Comparison of ENCODE assay signal across 8 cellular contexts in genomic region chr12:53492188-53492587, GRCh38. TPM values are rescaled to one million over a fixed set of nuclear protein-coding genes. Genes with fewer than 3 reads are reported as not detected.
DNase-seq lines count a peak whose midpoint lies in the region; ATAC-seq and TF ChIP-seq lines count a peak whose summit lies in the region.

No MANE protein-coding gene starts in this region.

- H3K4me3 ChIP-seq in esophagus muscularis mucosa (peak overlapping the region; percentile 67 to 75 (median 70)), prostate gland (peak overlapping the region in 1 of 2 donors; percentile 58)

- H3K9me3 ChIP-seq in esophagus muscularis mucosa = no peaks in the 10 kb centered on the region
- no peaks in the 10 kb centered on the region for H3K9me3 ChIP-seq in prostate gland

- no peak for TF ChIP-seq EP300 in esophagus muscularis mucosa (IDR thresholded peaks at IDR 0.05)

- peak overlapping the region; percentile 85 for H3K27ac ChIP-seq in RWPE1
- H3K27ac ChIP-seq in esophagus muscularis mucosa (replicated peaks in 1 of 4) = peak overlapping the region; percentile 86 to 88 (median 86)
- H3K27ac ChIP-seq in prostate gland = peak overlapping the region; percentile 84 to 89

- POLR2A ChIA-PET in RWPE1 (lab: Yijun Ruan, JAX; ENCODE audit: low non-redundant PET) = no interaction called here

- 64% methylated on average over 20 of the region's 20 CpGs for WGBS in esophagus muscularis mucosa
- WGBS in prostate gland = 37% methylated on average over 20 of the region's 20 CpGs

- ATAC-seq in GM19023 (IDR thresholded peaks at IDR 0.05; ENCODE audit: unreplicated experiment) (no peak), GM18511 (IDR thresholded peaks at IDR 0.05; ENCODE audit: unreplicated experiment) (no peak), GM18868 (IDR thresholded peaks at IDR 0.05; ENCODE audit: unreplicated experiment) (no peak)

- intact Hi-C loops in esophagus muscularis mucosa (cut with DNase I) (no loop called here), prostate gland (cut with DNase I) (no loop called here)

- DNase-seq in DMS53 treated with DMSO at 0.1 percent for 48 hours (lab: John Stamatoyannopoulos, UW; ENCODE audit: unreplicated experiment) (peak; percentile 37), RWPE1 (ENCODE audit: low spot score) (no peak), esophagus muscularis mucosa (ENCODE audit: extremely low spot score) (no peak), prostate gland (ENCODE audit: low spot score) (no peak), cortex of kidney (lab: John Stamatoyannopoulos, UW) (no peak)

- no peaks in the 10 kb centered on the region for H3K27me3 ChIP-seq in esophagus muscularis mucosa
- H3K27me3 ChIP-seq in prostate gland (replicated peaks; ENCODE audit: insufficient read depth) = no peaks in the 10 kb centered on the region

- CTCF ChIA-PET in RWPE1 (lab: Yijun Ruan, JAX) = no interaction called here

- H3K4me1 ChIP-seq in esophagus muscularis mucosa = peaks cover 23 to 47% (median 42%) of the 10 kb centered on the region in 4 donors
- peaks cover 4% of the 10 kb centered on the region for H3K4me1 ChIP-seq in prostate gland (replicated peaks)

- TF ChIP-seq CTCF in RWPE1 (conservative IDR thresholded peaks at IDR 0.05; ENCODE audit: low read depth) = no peak
- no peak for TF ChIP-seq CTCF in esophagus muscularis mucosa (IDR thresholded peaks at IDR 0.05)
- no peak for TF ChIP-seq CTCF in prostate gland (IDR thresholded peaks at IDR 0.05)

- TF ChIP-seq POLR2A in esophagus muscularis mucosa (IDR thresholded peaks at IDR 0.05; ENCODE audit: low read depth) (no peak), prostate gland (IDR thresholded peaks at IDR 0.05) (no peak)

- peaks cover 0 to 11% (median 9%) of the 10 kb centered on the region in 4 donors for H3K36me3 ChIP-seq in esophagus muscularis mucosa
- H3K36me3 ChIP-seq in prostate gland = no peaks in the 10 kb centered on the region

RNA-seq across cellular contexts. Expression of gene MAP3K12, which starts 7.1 kb away (rescaled TPM):
- 10 to 100 TPM; 12.6 to 20.1 (median 18.9) TPM for total RNA-seq in esophagus muscularis mucosa
- 10 to 100 TPM in 1 of 2 donors, 1 to 10 TPM in 1; 4.3 to 30.9 TPM for total RNA-seq in prostate gland

RNA-seq across cellular contexts. Expression of gene TARBP2, which starts 8.9 kb away (rescaled TPM):
- total RNA-seq in esophagus muscularis mucosa (10 to 100 TPM; 12.7 to 16.6 (median 12.9) TPM), prostate gland (10 to 100 TPM; 23.4 to 45.7 TPM)

RNA-seq across cellular contexts. Expression of gene NPFF, which starts 15.1 kb away (rescaled TPM):
- total RNA-seq in esophagus muscularis mucosa (not detected), prostate gland (not detected)

RNA-seq across cellular contexts. Expression of gene PCBP2, which starts 40.3 kb away (rescaled TPM):
- total RNA-seq in esophagus muscularis mucosa (100 to 1,000 TPM; 275 to 374 (median 365) TPM), prostate gland (100 to 1,000 TPM; 322 to 534 TPM)

RNA-seq across cellular contexts. Expression of gene PRR13, which starts 50.7 kb away (rescaled TPM):
- 10 to 100 TPM; 47.8 to 77.6 (median 65.3) TPM for total RNA-seq in esophagus muscularis mucosa
- total RNA-seq in prostate gland = 100 to 1,000 TPM in 1 of 2 donors, 10 to 100 TPM in 1; 98.8 to 104 TPM
